ENCODE assay signal across 8 cellular contexts in the genomic region with DNA sequence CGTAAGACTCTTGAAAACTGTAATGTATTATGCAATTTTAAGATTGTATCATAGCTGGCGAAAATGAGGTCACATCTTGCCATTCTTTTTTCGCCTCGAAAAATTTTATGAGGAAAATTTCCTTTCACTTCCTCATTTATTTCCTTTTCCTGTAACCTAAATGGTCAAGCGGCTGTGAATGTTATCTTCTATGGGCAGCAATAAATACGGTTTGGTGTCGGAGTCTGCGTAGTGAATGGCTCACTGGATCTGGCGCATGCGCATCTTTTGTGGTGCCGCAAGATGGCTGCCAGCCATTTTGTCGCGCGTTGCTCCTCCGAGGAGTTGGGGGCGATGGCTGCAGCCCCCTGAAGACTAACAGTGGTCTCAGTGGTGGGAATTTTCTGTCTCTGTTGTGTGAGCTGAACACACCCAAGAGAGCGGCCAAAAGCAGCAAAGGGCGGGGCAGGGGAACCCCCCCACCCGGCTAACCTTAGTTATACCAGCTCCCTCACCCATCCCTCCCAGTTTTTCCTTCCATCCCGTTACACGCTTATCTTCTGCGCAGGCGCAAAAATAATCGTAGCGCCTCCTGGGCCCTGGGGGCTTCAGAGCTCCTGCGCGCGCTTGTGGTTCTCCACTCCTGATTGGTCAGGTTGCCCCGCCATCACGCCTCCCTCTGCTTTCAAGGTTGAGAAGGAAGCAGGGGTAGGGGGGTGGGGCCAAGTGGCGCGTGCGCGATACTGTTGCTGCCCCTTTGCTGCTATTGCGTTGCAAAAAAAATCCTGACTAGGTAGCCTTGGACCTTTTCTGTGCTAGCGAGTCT. TPM values are rescaled to one million over a fixed set of nuclear protein-coding genes. Genes with fewer than 3 reads are reported as not detected.
A peak's percentile ranks its signal among the peaks of the same experiment; 100 is the strongest.
DNase-seq lines count a peak whose midpoint lies in the region; ATAC-seq, FAIRE-seq and TF ChIP-seq lines count a peak whose summit lies in the region.

A gene (plus strand): TSS at position 722 of the 805 bp plus-strand sequence. CDS start 568 bp downstream, outside the sequence.

- under 1% methylated on average over 32 of the region's 36 CpGs for WGBS in esophagus muscularis mucosa

- FAIRE-seq in RCC 7860 (lab: Jason Lieb, UNC), result peak; percentile 86

- TF ChIP-seq CTCF in esophagus muscularis mucosa (IDR thresholded peaks at IDR 0.05), result peak in 1 of 3 experiments; percentile 10

- TF ChIP-seq POLR2A in esophagus muscularis mucosa (IDR thresholded peaks at IDR 0.05; ENCODE audit: low read depth), result peak; percentile 62

- peak; percentile 82 for ATAC-seq in GM21786 (IDR thresholded peaks at IDR 0.05; ENCODE audit: unreplicated experiment)
- ATAC-seq in activated T-cell treated with anti-CD3 and anti-CD28 coated beads, Interleukin-2, amount 50 U/mL, for 72 hours (replicated peaks in 1 of 2), result peak; percentile 95 to 96

- no peak for TF ChIP-seq EP300 in esophagus muscularis mucosa (IDR thresholded peaks at IDR 0.05)

- H3K4me3 Mint-ChIP-seq in activated T-cell treated with anti-CD3 and anti-CD28 coated beads, Interleukin-2, amount 50 U/mL, for 72 hours, result peak within 1 kb of the TSS; percentile 94 to 100

- H3K4me1 Mint-ChIP-seq in activated T-cell treated with anti-CD3 and anti-CD28 coated beads, Interleukin-2, amount 50 U/mL, for 72 hours (ENCODE audit: low read depth), result peaks cover 31% of the 10 kb centered on the region

- no peaks in the 10 kb centered on the region for H3K36me3 ChIP-seq in KOPT-K1 (ENCODE audit: insufficient read depth, low read length)
- H3K36me3 ChIP-seq in esophagus muscularis mucosa, result no peaks in the 10 kb centered on the region
- H3K36me3 ChIP-seq in muscle layer of duodenum (ENCODE audit: control insufficient read depth in 1 of 2, insufficient read depth in 2 of 2, low read length in 2 of 2), result peaks cover 0 to 3% of the 10 kb centered on the region in 2 donors

- peaks cover 11 to 36% (median 32%) of the 10 kb centered on the region in 4 donors for H3K4me1 ChIP-seq in esophagus muscularis mucosa
- H3K4me1 ChIP-seq in muscle layer of duodenum (ENCODE audit: control insufficient read depth in 1 of 2, insufficient read depth in 2 of 2, low read length in 2 of 2), result peaks cover 0 to 7% of the 10 kb centered on the region in 2 donors

- H3K27me3 ChIP-seq in esophagus muscularis mucosa (no peaks in the 10 kb centered on the region), muscle layer of duodenum (ENCODE audit: low read depth, low read length) (no peaks in the 10 kb centered on the region)

- intact Hi-C loops in esophagus muscularis mucosa (cut with DNase I), result loop anchor here (5.0 to 10.0 kb wide), 2 partner anchors 126 to 171 kb away; a partner anchor contains a TSS

- DNase-seq in DMS79 treated with DMSO at 0.1 percent for 48 hours (lab: John Stamatoyannopoulos, UW) (peak; percentile 98), RCC 7860 (ENCODE audit: low spot score) (peak; percentile 97), esophagus muscularis mucosa (ENCODE audit: extremely low spot score) (peak; percentile 100)
- DNase-seq in activated T-cell treated with anti-CD3 and anti-CD28 coated beads, Interleukin-2, amount 50 U/mL, for 72 hours, result peak; percentile 98 to 100
- DNase-seq in stimulated activated CD8-positive, alpha-beta memory T cell treated with anti-CD3 and anti-CD28 coated beads, Interleukin-7, amount 100 ng/mL, for 4 hours (ENCODE audit: low read depth in 2 of 2), result peak; percentile 99 to 100

- peak within 1 kb of the TSS; percentile 76 to 86 (median 79) for H3K4me3 ChIP-seq in esophagus muscularis mucosa
- peak within 1 kb of the TSS; percentile 74 to 97 for H3K4me3 ChIP-seq in muscle layer of duodenum (ENCODE audit: low read depth in 1 of 2, low read length in 2 of 2)

- no peaks in the 10 kb centered on the region for H3K9me3 Mint-ChIP-seq in activated T-cell treated with anti-CD3 and anti-CD28 coated beads, Interleukin-2, amount 50 U/mL, for 72 hours

- peak within 1 kb of the TSS; percentile 100 for H3K27ac Mint-ChIP-seq in activated T-cell treated with anti-CD3 and anti-CD28 coated beads, Interleukin-2, amount 50 U/mL, for 72 hours

- H3K27ac ChIP-seq in KOPT-K1 (ENCODE audit: low read depth, low read length, poor library complexity, severe bottlenecking) (peak within 1 kb of the TSS; percentile 84), esophagus muscularis mucosa (replicated peaks in 1 of 4) (peak within 1 kb of the TSS; percentile 96 to 98 (median 98)), muscle layer of duodenum (ENCODE audit: low read length) (peak within 1 kb of the TSS; percentile 93)

- H3K9me3 ChIP-seq in KOPT-K1 (ENCODE audit: insufficient read depth, low read length, poor library complexity, severe bottlenecking) (no peaks in the 10 kb centered on the region), esophagus muscularis mucosa (no peaks in the 10 kb centered on the region), muscle layer of duodenum (ENCODE audit: control insufficient read depth in 1 of 2, low read length in 2 of 2) (no peaks in the 10 kb centered on the region)

- no peaks in the 10 kb centered on the region for H3K27me3 Mint-ChIP-seq in activated T-cell treated with anti-CD3 and anti-CD28 coated beads, Interleukin-2, amount 50 U/mL, for 72 hours (ENCODE audit: low read depth)

- peaks cover 12 to 19% of the 10 kb centered on the region in 2 donors for H3K36me3 Mint-ChIP-seq in activated T-cell treated with anti-CD3 and anti-CD28 coated beads, Interleukin-2, amount 50 U/mL, for 72 hours (ENCODE audit: insufficient read depth in 2 of 2)

RNA-seq across cellular contexts. Expression of the gene that starts here (rescaled TPM):
- 10 to 100 TPM; 31.9 to 32.7 TPM for total RNA-seq in activated T-cell treated with anti-CD3 and anti-CD28 coated beads, Interleukin-2, amount 50 U/mL, for 72 hours
- total RNA-seq in esophagus muscularis mucosa, result 10 to 100 TPM; 20.0 to 27.9 (median 24.8) TPM

Comparison
In these comparisons a context has a peak if more than half of its experiments do, and no peak if none do; other contexts are left out.
1. Peak in every context shown above with its lines: DNase-seq, ATAC-seq, H3K4me3 ChIP-seq and H3K27ac ChIP-seq.